In genomic region chr5:144114571-144114970, GRCh38 we compare ENCODE assay signal across 6 cellular contexts. TPM values are rescaled to one million over a fixed set of nuclear protein-coding genes. Genes with fewer than 3 reads are reported as not detected.
"Had no signal": no experiment of that assay in that cellular context is flagged by ENCODE, and none has a peak within 500 bp of the region (broad histone marks: within the 10 kb centered on the region; RNA-seq: fewer than 3 reads in every experiment).

No MANE protein-coding gene starts in this region.

- H3K27ac ChIP-seq: HL-60 had no signal

- DNase-seq: IMR-90 had no signal

- H3K4me3 ChIP-seq: K562 had no signal

- ATAC-seq: HepG2, K562 had no signal

RNA-seq across cellular contexts. Expression of gene KCTD16, which starts 56.1 kb away (rescaled TPM):
- total RNA-seq: HT-29, HT1080 had no signal
